ENCODE assay signal across 10 cellular contexts in genomic region chr17:133932-134331, GRCh38. TPM values are rescaled to one million over a fixed set of nuclear protein-coding genes. Genes with fewer than 3 reads are reported as not detected.
"Had no signal": no experiment of that assay in that cellular context is flagged by ENCODE, and none has a peak within 500 bp of the region (broad histone marks: within the 10 kb centered on the region; RNA-seq: fewer than 3 reads in every experiment).

No MANE protein-coding gene starts in this region.

RNA-seq across cellular contexts. Expression of gene SCGB1C2, which starts 3.4 kb away (rescaled TPM):
- total RNA-seq: activated CD8-positive, alpha-beta T cell treated with anti-CD3 and anti-CD28 coated beads, Interleukin-2, amount 10 ng/mL, durations not matched to agents 7 days and 5 days; activated T-cell treated with anti-CD3 and anti-CD28 coated beads, Interleukin-2, amount 50 U/mL, for 72 hours; cardiac septum; gastrocnemius medialis; left lobe of liver; natural killer cell; prostate gland; subcutaneous adipose tissue; T-helper 17 cell; tibial nerve had no signal

RNA-seq across cellular contexts. Expression of gene DOC2B, which starts 47.5 kb away (rescaled TPM):
- total RNA-seq: activated CD8-positive, alpha-beta T cell treated with anti-CD3 and anti-CD28 coated beads, Interleukin-2, amount 10 ng/mL, durations not matched to agents 7 days and 5 days had no signal
